ENCODE assay signal across 1 cellular context in the genomic region with DNA sequence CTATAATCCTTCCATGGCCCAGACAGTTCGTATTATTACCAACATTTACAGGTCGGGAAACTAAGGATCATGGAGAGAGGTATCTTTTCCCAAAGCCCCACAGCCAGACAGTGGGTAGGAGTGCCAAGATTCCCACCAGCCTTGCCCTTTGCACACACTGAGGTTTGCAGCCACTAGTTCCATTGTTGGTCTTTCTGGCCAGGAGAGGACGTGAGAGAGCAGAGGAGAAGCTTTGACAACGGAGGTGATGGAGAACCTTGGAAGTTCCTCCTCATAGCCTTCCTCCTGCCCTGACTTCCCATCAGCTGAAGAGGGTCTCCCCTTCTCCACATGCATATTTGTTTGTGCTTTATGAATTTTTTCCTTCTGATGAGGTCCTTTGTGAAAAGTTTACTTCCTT.
TF ChIP-seq lines count a peak whose summit lies in the region.

No MANE protein-coding gene starts in this region.

TF ChIP-seq in GM23338, 12 proteins besides CTCF, POLR2A, EP300 and RAD21:
- TF ChIP-seq CREB1 (CRISPR knock-in tag; IDR thresholded peaks at IDR 0.05; ENCODE audit: low read depth) = no peak
- TF ChIP-seq, protein P1, sequence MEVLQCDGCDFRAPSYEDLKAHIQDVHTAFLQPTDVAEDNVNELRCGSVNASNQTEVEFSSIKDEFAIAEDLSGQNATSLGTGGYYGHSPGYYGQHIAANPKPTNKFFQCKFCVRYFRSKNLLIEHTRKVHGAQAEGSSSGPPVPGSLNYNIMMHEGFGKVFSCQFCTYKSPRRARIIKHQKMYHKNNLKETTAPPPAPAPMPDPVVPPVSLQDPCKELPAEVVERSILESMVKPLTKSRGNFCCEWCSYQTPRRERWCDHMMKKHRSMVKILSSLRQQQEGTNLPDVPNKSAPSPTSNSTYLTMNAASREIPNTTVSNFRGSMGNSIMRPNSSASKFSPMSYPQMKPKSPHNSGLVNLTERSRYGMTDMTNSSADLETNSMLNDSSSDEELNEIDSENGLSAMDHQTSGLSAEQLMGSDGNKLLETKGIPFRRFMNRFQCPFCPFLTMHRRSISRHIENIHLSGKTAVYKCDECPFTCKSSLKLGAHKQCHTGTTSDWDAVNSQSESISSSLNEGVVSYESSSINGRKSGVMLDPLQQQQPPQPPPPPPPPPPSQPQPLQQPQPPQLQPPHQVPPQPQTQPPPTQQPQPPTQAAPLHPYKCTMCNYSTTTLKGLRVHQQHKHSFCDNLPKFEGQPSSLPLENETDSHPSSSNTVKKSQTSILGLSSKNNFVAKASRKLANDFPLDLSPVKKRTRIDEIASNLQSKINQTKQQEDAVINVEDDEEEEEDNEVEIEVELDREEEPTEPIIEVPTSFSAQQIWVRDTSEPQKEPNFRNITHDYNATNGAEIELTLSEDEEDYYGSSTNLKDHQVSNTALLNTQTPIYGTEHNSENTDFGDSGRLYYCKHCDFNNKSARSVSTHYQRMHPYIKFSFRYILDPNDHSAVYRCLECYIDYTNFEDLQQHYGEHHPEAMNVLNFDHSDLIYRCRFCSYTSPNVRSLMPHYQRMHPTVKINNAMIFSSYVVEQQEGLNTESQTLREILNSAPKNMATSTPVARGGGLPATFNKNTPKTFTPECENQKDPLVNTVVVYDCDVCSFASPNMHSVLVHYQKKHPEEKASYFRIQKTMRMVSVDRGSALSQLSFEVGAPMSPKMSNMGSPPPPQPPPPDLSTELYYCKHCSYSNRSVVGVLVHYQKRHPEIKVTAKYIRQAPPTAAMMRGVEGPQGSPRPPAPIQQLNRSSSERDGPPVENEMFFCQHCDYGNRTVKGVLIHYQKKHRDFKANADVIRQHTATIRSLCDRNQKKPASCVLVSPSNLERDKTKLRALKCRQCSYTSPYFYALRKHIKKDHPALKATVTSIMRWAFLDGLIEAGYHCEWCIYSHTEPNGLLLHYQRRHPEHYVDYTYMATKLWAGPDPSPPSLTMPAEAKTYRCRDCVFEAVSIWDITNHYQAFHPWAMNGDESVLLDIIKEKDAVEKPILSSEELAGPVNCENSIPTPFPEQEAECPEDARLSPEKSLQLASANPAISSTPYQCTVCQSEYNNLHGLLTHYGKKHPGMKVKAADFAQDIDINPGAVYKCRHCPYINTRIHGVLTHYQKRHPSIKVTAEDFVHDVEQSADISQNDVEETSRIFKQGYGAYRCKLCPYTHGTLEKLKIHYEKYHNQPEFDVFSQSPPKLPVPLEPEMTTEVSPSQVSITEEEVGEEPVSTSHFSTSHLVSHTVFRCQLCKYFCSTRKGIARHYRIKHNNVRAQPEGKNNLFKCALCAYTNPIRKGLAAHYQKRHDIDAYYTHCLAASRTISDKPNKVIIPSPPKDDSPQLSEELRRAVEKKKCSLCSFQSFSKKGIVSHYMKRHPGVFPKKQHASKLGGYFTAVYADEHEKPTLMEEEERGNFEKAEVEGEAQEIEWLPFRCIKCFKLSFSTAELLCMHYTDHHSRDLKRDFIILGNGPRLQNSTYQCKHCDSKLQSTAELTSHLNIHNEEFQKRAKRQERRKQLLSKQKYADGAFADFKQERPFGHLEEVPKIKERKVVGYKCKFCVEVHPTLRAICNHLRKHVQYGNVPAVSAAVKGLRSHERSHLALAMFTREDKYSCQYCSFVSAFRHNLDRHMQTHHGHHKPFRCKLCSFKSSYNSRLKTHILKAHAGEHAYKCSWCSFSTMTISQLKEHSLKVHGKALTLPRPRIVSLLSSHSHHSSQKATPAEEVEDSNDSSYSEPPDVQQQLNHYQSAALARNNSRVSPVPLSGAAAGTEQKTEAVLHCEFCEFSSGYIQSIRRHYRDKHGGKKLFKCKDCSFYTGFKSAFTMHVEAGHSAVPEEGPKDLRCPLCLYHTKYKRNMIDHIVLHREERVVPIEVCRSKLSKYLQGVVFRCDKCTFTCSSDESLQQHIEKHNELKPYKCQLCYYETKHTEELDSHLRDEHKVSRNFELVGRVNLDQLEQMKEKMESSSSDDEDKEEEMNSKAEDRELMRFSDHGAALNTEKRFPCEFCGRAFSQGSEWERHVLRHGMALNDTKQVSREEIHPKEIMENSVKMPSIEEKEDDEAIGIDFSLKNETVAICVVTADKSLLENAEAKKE (CRISPR knock-in tag; IDR thresholded peaks at IDR 0.05) = no peak
- TF ChIP-seq, protein P2, sequence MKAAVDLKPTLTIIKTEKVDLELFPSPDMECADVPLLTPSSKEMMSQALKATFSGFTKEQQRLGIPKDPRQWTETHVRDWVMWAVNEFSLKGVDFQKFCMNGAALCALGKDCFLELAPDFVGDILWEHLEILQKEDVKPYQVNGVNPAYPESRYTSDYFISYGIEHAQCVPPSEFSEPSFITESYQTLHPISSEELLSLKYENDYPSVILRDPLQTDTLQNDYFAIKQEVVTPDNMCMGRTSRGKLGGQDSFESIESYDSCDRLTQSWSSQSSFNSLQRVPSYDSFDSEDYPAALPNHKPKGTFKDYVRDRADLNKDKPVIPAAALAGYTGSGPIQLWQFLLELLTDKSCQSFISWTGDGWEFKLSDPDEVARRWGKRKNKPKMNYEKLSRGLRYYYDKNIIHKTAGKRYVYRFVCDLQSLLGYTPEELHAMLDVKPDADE (IDR thresholded peaks at IDR 0.05) = no peak
- no peak for TF ChIP-seq NANOG (IDR thresholded peaks at IDR 0.05; ENCODE audit: borderline replicate concordance)
